ENCODE assay signal across 20 cellular contexts in genomic region chr19:9869008-9869617, GRCh38. TPM values are rescaled to one million over a fixed set of nuclear protein-coding genes. Genes with fewer than 3 reads are reported as not detected.
DNase-seq lines count a peak whose midpoint lies in the region; ATAC-seq, FAIRE-seq and TF ChIP-seq lines count a peak whose summit lies in the region.
"Had no signal": no experiment of that assay in that cellular context is flagged by ENCODE, and none has a peak within 500 bp of the region (broad histone marks: within the 10 kb centered on the region; RNA-seq: fewer than 3 reads in every experiment).

No MANE protein-coding gene starts in this region.

- no peak for FAIRE-seq in K562 (lab: Jason Lieb, UNC)
- FAIRE-seq: G401.6, GM12892 had no signal

- H3K36me3 ChIP-seq in K562 (ENCODE audit: control insufficient read depth, insufficient read depth, low read length) = no peaks in the 10 kb centered on the region
- H3K36me3 ChIP-seq: MG63 had no signal

- H4K20me1 ChIP-seq in K562 (replicated peaks; ENCODE audit: control insufficient read depth, insufficient read depth, low read length) = no peaks in the 10 kb centered on the region

- no peak for TF ChIP-seq EP300 in K562 (IDR thresholded peaks at IDR 0.05; ENCODE audit: low read length)

- no peak overlapping the region for H3K27ac ChIP-seq in K562 (ENCODE audit: extremely low read depth, low read depth, low read length)

- no peak for ATAC-seq in activated CD4-positive, alpha-beta T cell treated with anti-CD3 and anti-CD28 coated beads for 36 hours
- no peak for ATAC-seq in K562
- ATAC-seq in GM21381 (IDR thresholded peaks at IDR 0.05; ENCODE audit: unreplicated experiment) = no peak
- ATAC-seq in natural killer cell = no peak
- ATAC-seq: Right ventricle myocardium inferior had no signal

- H3K27me3 ChIP-seq in K562 (ENCODE audit: control insufficient read depth in 2 of 2, insufficient read depth in 2 of 2, low read length in 2 of 2) = peaks cover 16 to 31% of the 10 kb centered on the region in 2 experiments; a peak in 3 of 5 replicates

- no peak for TF ChIP-seq CTCF in K562 (IDR thresholded peaks at IDR 0.05 in 2 of 3, conservative IDR thresholded peaks at IDR 0.05 in 1 of 3; ENCODE audit: insufficient read depth in 2 of 3, low read depth in 1 of 3, low read length in 3 of 3)
- TF ChIP-seq CTCF in fibroblast of the aortic adventitia (IDR thresholded peaks at IDR 0.05; ENCODE audit: insufficient read depth, low read length) = no peak
- no peak for TF ChIP-seq CTCF in natural killer cell (IDR thresholded peaks at IDR 0.05)

- POLR2A ChIA-PET in activated CD4-positive, alpha-beta T cell treated with anti-CD3 and anti-CD28 coated beads, Interleukin-2, amount 10 ng/mL, durations not matched to agents 7 days and 5 days (lab: Charles Lee) = no interaction called here
- POLR2A ChIA-PET in activated CD4-positive, alpha-beta T cell treated with anti-CD3 and anti-CD28 coated beads for 36 hours (lab: Charles Lee) = no interaction called here
- POLR2A ChIA-PET in K562 (lab: Yijun Ruan, JAX) = interaction anchor here (0.6 to 0.9 kb wide), 2 partner anchors 11 to 682 kb away, joined by 3 read pairs; no protein-coding TSS in a partner anchor

- intact Hi-C loops in activated CD4-positive, alpha-beta T cell treated with anti-CD3 and anti-CD28 coated beads for 36 hours (cut with DNase I, micrococcal nuclease) = no loop called here
- intact Hi-C loops in K562 (cut with micrococcal nuclease) = no loop called here
- intact Hi-C loops in natural killer cell (cut with micrococcal nuclease) = no loop called here

- DNase-seq in activated CD4-positive, alpha-beta T cell treated with anti-CD3 and anti-CD28 coated beads, Interleukin-2, amount 10 ng/mL, durations not matched to agents 7 days and 5 days = no peak
- no peak for DNase-seq in activated CD4-positive, alpha-beta T cell treated with anti-CD3 and anti-CD28 coated beads for 36 hours
- DNase-seq in K562 (ENCODE audit: extremely low read depth in 1 of 4, low spot score in 3 of 4) (no peak), fibroblast of the aortic adventitia (ENCODE audit: low read depth) (peak; percentile 12), superior temporal gyrus (ENCODE audit: extremely low spot score) (peak; percentile 68), natural killer cell (no peak), cortex of kidney (lab: John Stamatoyannopoulos, UW) (no peak)
- DNase-seq: DND-41, H7, HFFc6, MG63, NCI-H1417, NCI-H187, NCI-H748 treated with DMSO at 0.1 percent for 48 hours, OCI-M1 had no signal

- no peaks in the 10 kb centered on the region for H3K9me1 ChIP-seq in K562 (ENCODE audit: control insufficient read depth, insufficient read depth, low read length)

- H3K9me3 ChIP-seq in K562 (replicated peaks; ENCODE audit: control insufficient read depth, insufficient read depth, low read depth, low read length) = no peaks in the 10 kb centered on the region
- H3K9me3 ChIP-seq: MG63 had no signal

- BruUV-seq in K562 (replicated peaks; lab: Mats Ljungman, UMichigan) = no TSS peak

- H3K4me1 ChIP-seq in K562 (replicated peaks in 1 of 2; ENCODE audit: control insufficient read depth in 2 of 2, insufficient read depth in 2 of 2, low read length in 2 of 2) = no peaks in the 10 kb centered on the region; a peak in 1 of 5 replicates

- H3K9ac ChIP-seq in K562 (ENCODE audit: insufficient read depth in 1 of 2, low read depth in 2 of 2, low read length in 2 of 2) = no peak overlapping the region

- H3K4me2 ChIP-seq in K562 (ENCODE audit: insufficient read depth, low read length) = no peak overlapping the region

- H2AFZ ChIP-seq in K562 (ENCODE audit: low read depth, low read length) = no peak overlapping the region

- H3K4me3 ChIP-seq in K562 = no peak overlapping the region
- H3K4me3 ChIP-seq in fibroblast of the aortic adventitia (ENCODE audit: low read depth, low read length) = no peak overlapping the region
- H3K4me3 ChIP-seq: MG63 had no signal

- no peaks in the 10 kb centered on the region for H3K27me3 Mint-ChIP-seq in activated CD4-positive, alpha-beta T cell treated with anti-CD3 and anti-CD28 coated beads, Interleukin-2, amount 10 ng/mL, durations not matched to agents 7 days and 5 days
- no peaks in the 10 kb centered on the region for H3K27me3 Mint-ChIP-seq in activated CD4-positive, alpha-beta T cell treated with anti-CD3 and anti-CD28 coated beads for 36 hours
- no peaks in the 10 kb centered on the region for H3K27me3 Mint-ChIP-seq in natural killer cell (ENCODE audit: low read depth in 2 of 2)

- no peak for TF ChIP-seq RAD21 in K562 (CRISPR knock-in tag; conservative IDR thresholded peaks at IDR 0.05 in 1 of 2, IDR thresholded peaks at IDR 0.05 in 1 of 2)

- 11% methylated on average over 7 of the region's 7 CpGs for WGBS in K562 (ENCODE audit: insufficient coverage, low coverage, missing lambda C conversion rate)

- no peak overlapping the region for H3K4me3 Mint-ChIP-seq in activated CD4-positive, alpha-beta T cell treated with anti-CD3 and anti-CD28 coated beads, Interleukin-2, amount 10 ng/mL, durations not matched to agents 7 days and 5 days
- no peak overlapping the region for H3K4me3 Mint-ChIP-seq in activated CD4-positive, alpha-beta T cell treated with anti-CD3 and anti-CD28 coated beads for 36 hours
- H3K4me3 Mint-ChIP-seq in natural killer cell = no peak overlapping the region
- H3K4me3 Mint-ChIP-seq: B cell, HFFc6 had no signal

- CTCF ChIA-PET in activated CD4-positive, alpha-beta T cell treated with anti-CD3 and anti-CD28 coated beads, Interleukin-2, amount 10 ng/mL, durations not matched to agents 7 days and 5 days (lab: Charles Lee) = interaction anchor here (0.7 to 1.3 kb wide), 3 partner anchors 28 to 96 kb away, joined by 3 to 6 read pairs (median 3); no protein-coding TSS in a partner anchor
- CTCF ChIA-PET in activated CD4-positive, alpha-beta T cell treated with anti-CD3 and anti-CD28 coated beads for 36 hours (lab: Charles Lee) = no interaction called here
- CTCF ChIA-PET in K562 (lab: Yijun Ruan, JAX; ENCODE audit: low intra/inter-chr PET ratio) = no interaction called here

- H3K4me1 Mint-ChIP-seq in activated CD4-positive, alpha-beta T cell treated with anti-CD3 and anti-CD28 coated beads, Interleukin-2, amount 10 ng/mL, durations not matched to agents 7 days and 5 days = peaks cover 33% of the 10 kb centered on the region
- H3K4me1 Mint-ChIP-seq in activated CD4-positive, alpha-beta T cell treated with anti-CD3 and anti-CD28 coated beads for 36 hours = peaks cover 22% of the 10 kb centered on the region
- peaks cover 18% of the 10 kb centered on the region in 2 donors for H3K4me1 Mint-ChIP-seq in natural killer cell
- H3K4me1 Mint-ChIP-seq: B cell had no signal

- in situ Hi-C loops in K562 (cut with MboI) = no loop called here

- H3K36me3 Mint-ChIP-seq in activated CD4-positive, alpha-beta T cell treated with anti-CD3 and anti-CD28 coated beads, Interleukin-2, amount 10 ng/mL, durations not matched to agents 7 days and 5 days (ENCODE audit: low read depth) = no peaks in the 10 kb centered on the region
- H3K36me3 Mint-ChIP-seq in activated CD4-positive, alpha-beta T cell treated with anti-CD3 and anti-CD28 coated beads for 36 hours (ENCODE audit: low read depth) = no peaks in the 10 kb centered on the region
- H3K36me3 Mint-ChIP-seq in natural killer cell = no peaks in the 10 kb centered on the region

- TF ChIP-seq POLR2A in K562 (conservative IDR thresholded peaks at IDR 0.05) = no peak

- no peaks in the 10 kb centered on the region for H3K9me3 Mint-ChIP-seq in activated CD4-positive, alpha-beta T cell treated with anti-CD3 and anti-CD28 coated beads, Interleukin-2, amount 10 ng/mL, durations not matched to agents 7 days and 5 days
- no peaks in the 10 kb centered on the region for H3K9me3 Mint-ChIP-seq in activated CD4-positive, alpha-beta T cell treated with anti-CD3 and anti-CD28 coated beads for 36 hours (ENCODE audit: low read depth)
- no peaks in the 10 kb centered on the region for H3K9me3 Mint-ChIP-seq in natural killer cell
- H3K9me3 Mint-ChIP-seq: HFFc6 had no signal

- peak overlapping the region; percentile 31 for H3K27ac Mint-ChIP-seq in activated CD4-positive, alpha-beta T cell treated with anti-CD3 and anti-CD28 coated beads, Interleukin-2, amount 10 ng/mL, durations not matched to agents 7 days and 5 days
- no peak overlapping the region for H3K27ac Mint-ChIP-seq in activated CD4-positive, alpha-beta T cell treated with anti-CD3 and anti-CD28 coated beads for 36 hours
- H3K27ac Mint-ChIP-seq in natural killer cell = no peak overlapping the region
- H3K27ac Mint-ChIP-seq: B cell, HFFc6 had no signal

- H3K79me2 ChIP-seq in K562 (ENCODE audit: control insufficient read depth, insufficient read depth, low read length) = no peaks in the 10 kb centered on the region

RNA-seq across cellular contexts. Expression of gene PIN1, which starts 34.0 kb away (rescaled TPM):
- total RNA-seq in activated CD4-positive, alpha-beta T cell treated with anti-CD3 and anti-CD28 coated beads, Interleukin-2, amount 10 ng/mL, durations not matched to agents 7 days and 5 days = 10 to 100 TPM; 87.1 to 92.5 TPM
- total RNA-seq in activated CD4-positive, alpha-beta T cell treated with anti-CD3 and anti-CD28 coated beads for 36 hours = 10 to 100 TPM; 70.4 to 74.2 TPM
- total RNA-seq in K562 (2011; cell fraction: chromatin; rRNA removed; ENCODE audit: low replicate concordance) = 28.9 and 74.2 TPM in 2 replicates
- 53.7 and 55.2 TPM in 2 replicates for total RNA-seq in K562 (2011; cell fraction: nucleolus; rRNA removed)
- total RNA-seq in K562 (2011; cell fraction: nucleoplasm; rRNA removed) = 39.3 and 42.7 TPM in 2 replicates
- 178 and 240 TPM in 2 replicates for total RNA-seq in K562 (2014; rRNA removed)
- total RNA-seq in K562 (2014; rRNA removed; fragmentation: Illumina TruSeq; extraction: Trizol) = 16.7 and 24.2 TPM in 2 replicates
- 55.8 and 60.9 TPM in 2 replicates for total RNA-seq in K562 (2015; rRNA removed; fragmentation: Illumina TruSeq; extraction: Trizol)
- 97.6 and 104 TPM in 2 replicates for total RNA-seq in K562 (2021)
- 42.5 and 48.1 TPM in 2 replicates for polyA plus RNA-seq in K562 (2011; rRNA removed)
- polyA plus RNA-seq in K562 (2011; cell fraction: cytosol; rRNA removed) = 72.1 and 158 TPM in 2 replicates
- 44.6 and 79.3 TPM in 2 replicates for polyA plus RNA-seq in K562 (2011; cell fraction: nucleus; rRNA removed)
- polyA plus RNA-seq in K562 (2012) = 74.0 and 77.2 TPM in 2 replicates
- 19.6 and 58.2 TPM in 2 replicates for polyA plus RNA-seq in K562 (2014; fragmentation: Illumina TruSeq; extraction: Trizol)
- polyA plus RNA-seq in K562 (2014; fragmentation: Nextera tagmentation; extraction: Ambion mirVana) = 1 to 10 TPM; 1.6 to 4.1 TPM
- polyA plus RNA-seq in K562 (2014; rRNA removed) = 131 and 180 TPM in 2 replicates
- polyA minus RNA-seq in K562 (2011; rRNA and poly(A)+ RNA removed) = 6.7 and 10.2 TPM in 2 replicates
- polyA minus RNA-seq in K562 (2011; cell fraction: cytosol; rRNA and poly(A)+ RNA removed) = 21.9 and 23.9 TPM in 2 replicates
- 14.3 and 14.9 TPM in 2 replicates for polyA minus RNA-seq in K562 (2011; cell fraction: nucleus; rRNA and poly(A)+ RNA removed)
- 18.6 and 59.7 TPM in 2 replicates for total RNA-seq in fibroblast of the aortic adventitia (ENCODE audit: low replicate concordance)
- 10 to 100 TPM; 68.3 to 82.6 (median 74.8) TPM for total RNA-seq in natural killer cell

RNA-seq across cellular contexts. Expression of gene UBL5, which starts 41.4 kb away (rescaled TPM):
- 100 to 1,000 TPM; 313 to 349 TPM for total RNA-seq in activated CD4-positive, alpha-beta T cell treated with anti-CD3 and anti-CD28 coated beads, Interleukin-2, amount 10 ng/mL, durations not matched to agents 7 days and 5 days
- total RNA-seq in activated CD4-positive, alpha-beta T cell treated with anti-CD3 and anti-CD28 coated beads for 36 hours = 100 to 1,000 TPM; 214 to 327 TPM
- total RNA-seq in K562 (2011; cell fraction: chromatin; rRNA removed; ENCODE audit: low replicate concordance) = 39.7 and 67.9 TPM in 2 replicates
- total RNA-seq in K562 (2011; cell fraction: nucleolus; rRNA removed) = 97.9 and 112 TPM in 2 replicates
- 87.5 and 111 TPM in 2 replicates for total RNA-seq in K562 (2011; cell fraction: nucleoplasm; rRNA removed)
- total RNA-seq in K562 (2014; rRNA removed) (424 and 564 TPM in 2 replicates), K562 (2014; rRNA removed; fragmentation: Illumina TruSeq; extraction: Trizol) (465 and 492 TPM in 2 replicates), K562 (2015; rRNA removed; fragmentation: Illumina TruSeq; extraction: Trizol) (383 and 410 TPM in 2 replicates), K562 (2021) (489 and 520 TPM in 2 replicates), fibroblast of the aortic adventitia (ENCODE audit: low replicate concordance) (83.8 and 272 TPM in 2 replicates), natural killer cell (100 to 1,000 TPM; 193 to 239 (median 194) TPM)
- polyA plus RNA-seq in K562 (2011; rRNA removed) (833 and 989 TPM in 2 replicates), K562 (2014; fragmentation: Illumina TruSeq; extraction: Trizol) (602 and 613 TPM in 2 replicates), K562 (2014; fragmentation: Nextera tagmentation; extraction: Ambion mirVana) (1,000 to 10,000 TPM in 1 of 2 experiments, 100 to 1,000 TPM in 1; 995 to 1,140 TPM), K562 (2014; rRNA removed) (1,210 and 1,266 TPM in 2 replicates)
- polyA plus RNA-seq in K562 (2011; cell fraction: cytosol; rRNA removed) = 727 and 1,456 TPM in 2 replicates
- 352 and 598 TPM in 2 replicates for polyA plus RNA-seq in K562 (2011; cell fraction: nucleus; rRNA removed)
- 383 and 1,143 TPM in 2 replicates for polyA plus RNA-seq in K562 (2012)
- 303 and 304 TPM in 2 replicates for polyA minus RNA-seq in K562 (2011; rRNA and poly(A)+ RNA removed)
- polyA minus RNA-seq in K562 (2011; cell fraction: cytosol; rRNA and poly(A)+ RNA removed) = 86.1 and 91.4 TPM in 2 replicates
- 33.3 and 49.1 TPM in 2 replicates for polyA minus RNA-seq in K562 (2011; cell fraction: nucleus; rRNA and poly(A)+ RNA removed)

RNA-seq across cellular contexts. Expression of gene FBXL12, which starts 50.2 kb away (rescaled TPM):
- total RNA-seq in activated CD4-positive, alpha-beta T cell treated with anti-CD3 and anti-CD28 coated beads, Interleukin-2, amount 10 ng/mL, durations not matched to agents 7 days and 5 days = 10 to 100 TPM; 20.9 to 25.6 TPM
- total RNA-seq in activated CD4-positive, alpha-beta T cell treated with anti-CD3 and anti-CD28 coated beads for 36 hours = 10 to 100 TPM; 19.9 to 22.5 TPM
- 51.6 and 99.0 TPM in 2 replicates for total RNA-seq in K562 (2011; cell fraction: chromatin; rRNA removed; ENCODE audit: low replicate concordance)
- total RNA-seq in K562 (2011; cell fraction: nucleolus; rRNA removed) = 82.6 and 111 TPM in 2 replicates
- total RNA-seq in K562 (2011; cell fraction: nucleoplasm; rRNA removed) = 71.9 and 76.0 TPM in 2 replicates
- total RNA-seq in K562 (2014; rRNA removed) = 28.4 and 36.6 TPM in 2 replicates
- 11.8 and 12.8 TPM in 2 replicates for total RNA-seq in K562 (2014; rRNA removed; fragmentation: Illumina TruSeq; extraction: Trizol)
- total RNA-seq in K562 (2015; rRNA removed; fragmentation: Illumina TruSeq; extraction: Trizol) = 20.0 and 20.1 TPM in 2 replicates
- 37.1 and 37.7 TPM in 2 replicates for total RNA-seq in K562 (2021)
- polyA plus RNA-seq in K562 (2011; rRNA removed) = 27.1 and 34.2 TPM in 2 replicates
- 35.0 and 92.1 TPM in 2 replicates for polyA plus RNA-seq in K562 (2011; cell fraction: cytosol; rRNA removed)
- 50.1 and 90.2 TPM in 2 replicates for polyA plus RNA-seq in K562 (2011; cell fraction: nucleus; rRNA removed)
- 28.2 and 35.5 TPM in 2 replicates for polyA plus RNA-seq in K562 (2012)
- polyA plus RNA-seq in K562 (2014; fragmentation: Illumina TruSeq; extraction: Trizol) = 26.5 and 37.4 TPM in 2 replicates
- 1 to 10 TPM; 2.7 to 3.9 TPM for polyA plus RNA-seq in K562 (2014; fragmentation: Nextera tagmentation; extraction: Ambion mirVana)
- 39.8 and 40.5 TPM in 2 replicates for polyA plus RNA-seq in K562 (2014; rRNA removed)
- polyA minus RNA-seq in K562 (2011; rRNA and poly(A)+ RNA removed) = 9.5 and 11.8 TPM in 2 replicates
- 18.6 and 19.3 TPM in 2 replicates for polyA minus RNA-seq in K562 (2011; cell fraction: cytosol; rRNA and poly(A)+ RNA removed)
- polyA minus RNA-seq in K562 (2011; cell fraction: nucleus; rRNA and poly(A)+ RNA removed) = 32.0 and 33.4 TPM in 2 replicates
- 14.4 and 27.8 TPM in 2 replicates for total RNA-seq in fibroblast of the aortic adventitia (ENCODE audit: low replicate concordance)
- total RNA-seq in natural killer cell = 10 to 100 TPM; 36.9 to 46.8 (median 43.6) TPM

Comparison
In these comparisons a context has a peak if more than half of its experiments do, and no peak if none do; other contexts are left out.
1. DNase-seq: peak in fibroblast of the aortic adventitia (single experiment) and superior temporal gyrus (single experiment); none in activated CD4-positive, alpha-beta T cell treated with anti-CD3 and anti-CD28 coated beads, Interleukin-2, amount 10 ng/mL, durations not matched to agents 7 days and 5 days (single experiment), activated CD4-positive, alpha-beta T cell treated with anti-CD3 and anti-CD28 coated beads for 36 hours (single experiment), K562 (0 of 4), natural killer cell (single experiment) and cortex of kidney (single experiment).